9 cellular contexts compared by ENCODE assay signal in the genomic region with DNA sequence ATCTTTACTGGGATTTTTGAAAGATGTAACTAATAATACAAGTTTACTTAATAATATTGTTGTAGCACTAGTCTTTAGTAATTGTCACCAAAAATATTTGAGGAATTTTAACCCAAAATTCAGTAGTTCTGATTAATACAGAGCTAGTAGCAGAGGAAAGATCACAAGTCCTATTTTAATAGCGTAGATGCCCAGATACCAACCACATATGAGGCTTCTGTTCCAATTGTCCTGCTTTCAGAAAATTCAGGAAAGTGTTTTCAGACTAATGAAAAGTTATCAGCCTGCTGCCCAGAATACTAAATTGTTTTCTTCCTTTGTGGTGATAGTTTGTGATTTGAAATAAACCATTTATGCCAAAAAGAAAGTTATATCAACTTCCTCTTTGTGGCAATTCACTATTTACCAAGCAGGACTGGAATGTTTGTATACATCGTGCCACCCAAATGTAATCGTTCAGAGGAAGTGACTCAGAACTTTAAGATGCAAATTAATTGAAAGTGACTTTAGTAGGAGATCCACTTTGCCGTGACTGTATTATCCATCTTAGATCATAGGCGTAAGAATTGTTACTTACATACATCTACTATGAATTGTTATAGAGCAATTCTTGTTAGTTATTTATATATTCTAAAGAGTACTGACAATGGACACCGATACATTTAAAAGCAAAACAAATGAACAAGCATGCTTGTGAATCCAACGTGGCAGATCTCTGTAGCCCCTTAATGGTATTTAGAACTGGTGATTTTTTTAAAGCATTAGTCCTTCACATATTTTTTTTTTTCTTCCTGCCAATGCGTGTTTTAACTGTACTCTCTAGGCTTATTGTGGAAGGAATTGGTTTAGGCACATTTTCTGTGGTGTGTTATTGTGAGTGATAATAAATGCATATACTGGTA.
DNase-seq lines count a peak whose midpoint lies in the region; ATAC-seq and TF ChIP-seq lines count a peak whose summit lies in the region.
"Had no signal": no experiment of that assay in that cellular context is flagged by ENCODE, and none has a peak within 500 bp of the region (broad histone marks: within the 10 kb centered on the region; RNA-seq: fewer than 3 reads in every experiment).

No MANE protein-coding gene starts in this region.

- H4K8ac ChIP-seq in mesendoderm (ENCODE audit: low read depth, low read length), result no peak overlapping the region

- H3K9ac ChIP-seq in mesendoderm (ENCODE audit: low read length), result no peak overlapping the region

- H3K4me2 ChIP-seq in mesendoderm (ENCODE audit: low read length), result no peak overlapping the region

- DNase-seq in mesendoderm, result peak; percentile 56
- DNase-seq in left lobe of liver (ENCODE audit: low spot score), result no peak
- no peak for DNase-seq in stimulated activated naive CD4-positive, alpha-beta T cell (lab: John Stamatoyannopoulos, UW)
- no peak for DNase-seq in Peyer's patch

- no peaks in the 10 kb centered on the region for H3K79me1 ChIP-seq in mesendoderm (ENCODE audit: low read length)

- no peak overlapping the region for H3K4me3 ChIP-seq in mesendoderm (ENCODE audit: low read length)
- no peak overlapping the region for H3K4me3 ChIP-seq in Peyer's patch

- no peak overlapping the region for H3K18ac ChIP-seq in mesendoderm (ENCODE audit: low read length)

- H3K27me3 ChIP-seq in mesendoderm (ENCODE audit: insufficient read depth, low read length, poor library complexity), result no peaks in the 10 kb centered on the region
- H3K27me3 ChIP-seq in Peyer's patch, result no peaks in the 10 kb centered on the region
- H3K27me3 ChIP-seq: neutrophil had no signal

- no peak overlapping the region for H3K4ac ChIP-seq in mesendoderm (ENCODE audit: low read depth, low read length)

- H3K4me1 ChIP-seq in mesendoderm (ENCODE audit: control insufficient read depth, low read depth, low read length) (peaks cover 2% of the 10 kb centered on the region), Peyer's patch (no peaks in the 10 kb centered on the region)

- no peak for TF ChIP-seq POLR2A in Peyer's patch (IDR thresholded peaks at IDR 0.05)

- no peaks in the 10 kb centered on the region for H3K36me3 ChIP-seq in mesendoderm (ENCODE audit: control insufficient read depth, insufficient read depth, low read length)
- no peaks in the 10 kb centered on the region for H3K36me3 ChIP-seq in Peyer's patch
- H3K36me3 ChIP-seq: neutrophil had no signal

- H3K27ac ChIP-seq in mesendoderm (ENCODE audit: low read depth, low read length) (no peak overlapping the region), Peyer's patch (no peak overlapping the region)
- H3K27ac ChIP-seq: neutrophil had no signal

- ATAC-seq in GM18907 (IDR thresholded peaks at IDR 0.05; ENCODE audit: unreplicated experiment), result peak; percentile 93
- ATAC-seq in HG03280 (IDR thresholded peaks at IDR 0.05; ENCODE audit: unreplicated experiment), result peak; percentile 63
- peak; percentile 86 for ATAC-seq in SK-N-SH treated with all-trans-retinoic acid at 6 μM for 48 hours
- no peak for ATAC-seq in left lobe of liver
- no peak for ATAC-seq in GM21515 (IDR thresholded peaks at IDR 0.05; ENCODE audit: unreplicated experiment)

- no peak overlapping the region for H4K5ac ChIP-seq in mesendoderm (ENCODE audit: low read length)

- TF ChIP-seq CTCF in Peyer's patch (IDR thresholded peaks at IDR 0.05), result no peak

- H3K9me3 ChIP-seq in Peyer's patch, result no peaks in the 10 kb centered on the region
- H3K9me3 ChIP-seq: neutrophil had no signal

- H2AK5ac ChIP-seq in mesendoderm (ENCODE audit: low read length), result no peak overlapping the region

- WGBS in mesendoderm (ENCODE audit: extremely low coverage, insufficient coverage, low lambda C conversion rate), result no CpG with 5 or more reads among the region's 8 CpGs

- no peak overlapping the region for H3K56ac ChIP-seq in mesendoderm (ENCODE audit: low read length)

- no peak overlapping the region for H3K23ac ChIP-seq in mesendoderm (ENCODE audit: low read length)

- no peak overlapping the region for H2BK15ac ChIP-seq in mesendoderm (replicated peaks; ENCODE audit: low read depth)

- no peak overlapping the region for H2BK120ac ChIP-seq in mesendoderm (ENCODE audit: low read depth, low read length)

- no peak overlapping the region for H2BK5ac ChIP-seq in mesendoderm (ENCODE audit: low read length)

- H3K79me2 ChIP-seq in mesendoderm (ENCODE audit: control insufficient read depth, insufficient read depth, low read length), result no peaks in the 10 kb centered on the region

TF ChIP-seq in SK-N-SH treated with all-trans-retinoic acid at 6 μM for 48 hours, 23 proteins besides CTCF, POLR2A, EP300 and RAD21:
- TF ChIP-seq ZFP3 (CRISPR knock-in tag; IDR thresholded peaks at IDR 0.05), result no peak
- TF ChIP-seq ISL1 (CRISPR knock-in tag; IDR thresholded peaks at IDR 0.05), result peak; percentile 73
TF ChIP-seq in SK-N-SH treated with all-trans-retinoic acid at 6 μM for 48 hours: peak in this region for 1.

Comparison
In these comparisons a context has a peak if more than half of its experiments do, and no peak if none do; other contexts are left out.
1. ATAC-seq: peak in GM18907 (single experiment), HG03280 (single experiment) and SK-N-SH treated with all-trans-retinoic acid at 6 μM for 48 hours (single experiment); none in left lobe of liver (single experiment) and GM21515 (single experiment).